In the genomic region with DNA sequence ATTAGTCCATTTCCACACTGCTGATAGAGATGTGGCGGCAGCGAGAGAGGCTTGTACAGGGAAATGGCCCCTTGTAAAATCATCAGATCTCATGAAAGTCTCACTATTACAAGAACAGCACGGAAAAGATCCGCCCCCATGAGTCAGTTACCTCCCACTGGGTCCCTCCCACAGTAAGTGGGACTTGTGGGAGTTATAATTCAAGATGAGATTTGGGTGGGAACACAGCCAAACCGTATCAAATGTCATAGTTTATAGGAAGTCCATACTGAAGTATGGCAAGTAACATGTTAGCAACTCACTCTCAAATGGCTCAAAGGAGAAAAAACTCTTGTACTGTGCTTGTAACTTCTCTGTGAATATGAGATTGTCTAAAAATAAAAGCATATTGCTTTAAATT, we compare ENCODE assay signal across 10 cellular contexts. TPM values are rescaled to one million over a fixed set of nuclear protein-coding genes. Genes with fewer than 3 reads are reported as not detected.
DNase-seq lines count a peak whose midpoint lies in the region; ATAC-seq and TF ChIP-seq lines count a peak whose summit lies in the region.
"Had no signal": no experiment of that assay in that cellular context is flagged by ENCODE, and none has a peak within 500 bp of the region (broad histone marks: within the 10 kb centered on the region; RNA-seq: fewer than 3 reads in every experiment).

No MANE protein-coding gene starts in this region.

- intact Hi-C loops in uterus (cut with DNase I; ENCODE audit: low total_unique reads) = no loop called here
- intact Hi-C loops in body of pancreas (cut with DNase I) = no loop called here
- intact Hi-C loops in gastrocnemius medialis (cut with DNase I; ENCODE audit: low total_unique reads) = no loop called here

- H3K27me3 Mint-ChIP-seq in nephron (ENCODE audit: low read depth) = peaks cover 3% of the 10 kb centered on the region
- H3K27me3 Mint-ChIP-seq: activated CD4-positive, alpha-beta memory T cell treated with anti-CD3 and anti-CD28 coated beads, Interleukin-2, amount 10 ng/mL, durations not matched to agents 7 days and 5 days had no signal

- no peaks in the 10 kb centered on the region for H3K9me3 ChIP-seq in uterus
- H3K9me3 ChIP-seq in body of pancreas = no peaks in the 10 kb centered on the region
- no peaks in the 10 kb centered on the region for H3K9me3 ChIP-seq in gastrocnemius medialis
- H3K9me3 ChIP-seq: ascending aorta had no signal

- no peak for TF ChIP-seq CTCF in NB4 (IDR thresholded peaks at IDR 0.05; ENCODE audit: low read depth, low read length)
- no peak for TF ChIP-seq CTCF in nephron (IDR thresholded peaks at IDR 0.05; ENCODE audit: unreplicated experiment in 3 of 3)
- no peak for TF ChIP-seq CTCF in uterus (IDR thresholded peaks at IDR 0.05)
- TF ChIP-seq CTCF in body of pancreas (IDR thresholded peaks at IDR 0.05) = no peak
- TF ChIP-seq CTCF in gastrocnemius medialis (IDR thresholded peaks at IDR 0.05 in 4 of 5, conservative IDR thresholded peaks at IDR 0.05 in 1 of 5) = no peak

- WGBS in body of pancreas, 2 donors = 78 to 84% methylated on average over 5 of the region's 5 CpGs

- peak overlapping the region; percentile 89 to 93 (median 92) for H3K27ac Mint-ChIP-seq in nephron
- H3K27ac Mint-ChIP-seq: activated CD4-positive, alpha-beta memory T cell treated with anti-CD3 and anti-CD28 coated beads, Interleukin-2, amount 10 ng/mL, durations not matched to agents 7 days and 5 days had no signal

- no peaks in the 10 kb centered on the region for H3K9me3 Mint-ChIP-seq in nephron
- H3K9me3 Mint-ChIP-seq: activated CD4-positive, alpha-beta memory T cell treated with anti-CD3 and anti-CD28 coated beads, Interleukin-2, amount 10 ng/mL, durations not matched to agents 7 days and 5 days had no signal

- H3K27me3 ChIP-seq in uterus (no peaks in the 10 kb centered on the region), body of pancreas (no peaks in the 10 kb centered on the region), gastrocnemius medialis (no peaks in the 10 kb centered on the region)
- H3K27me3 ChIP-seq: ascending aorta had no signal

- in situ Hi-C loops in gastrocnemius medialis (cut with MboI; ENCODE audit: low sequenced_read_pairs in 4 of 4) = no loop called here

- TF ChIP-seq POLR2A in NB4 (IDR thresholded peaks at IDR 0.05; ENCODE audit: extremely low read depth, insufficient read length) (no peak), uterus (IDR thresholded peaks at IDR 0.05) (no peak), body of pancreas (IDR thresholded peaks at IDR 0.05) (no peak), gastrocnemius medialis (IDR thresholded peaks at IDR 0.05) (no peak)

- H3K36me3 Mint-ChIP-seq in nephron (ENCODE audit: low read depth) = peaks cover 51% of the 10 kb centered on the region

- peak overlapping the region in 2 of 3 experiments; percentile 56 to 57 for H3K4me3 Mint-ChIP-seq in nephron
- H3K4me3 Mint-ChIP-seq: activated CD4-positive, alpha-beta memory T cell treated with anti-CD3 and anti-CD28 coated beads, Interleukin-2, amount 10 ng/mL, durations not matched to agents 7 days and 5 days had no signal

- H3K4me3 ChIP-seq in NB4 (ENCODE audit: low read depth, low read length) (no peak overlapping the region), uterus (no peak overlapping the region), body of pancreas (no peak overlapping the region), gastrocnemius medialis (no peak overlapping the region)
- H3K4me3 ChIP-seq: ascending aorta had no signal

- H3K4me1 ChIP-seq in uterus (no peaks in the 10 kb centered on the region), body of pancreas (no peaks in the 10 kb centered on the region), gastrocnemius medialis (no peaks in the 10 kb centered on the region)
- H3K4me1 ChIP-seq: ascending aorta had no signal

- H3K36me3 ChIP-seq in uterus (no peaks in the 10 kb centered on the region), body of pancreas (replicated peaks in 1 of 2; ENCODE audit: insufficient read depth in 1 of 2, low read depth in 2 of 2) (peaks cover 5 to 22% of the 10 kb centered on the region in 2 donors), gastrocnemius medialis (peaks cover 6 to 63% of the 10 kb centered on the region in 2 donors)

- H3K27ac ChIP-seq in uterus (no peak overlapping the region), body of pancreas (no peak overlapping the region), gastrocnemius medialis (no peak overlapping the region)
- H3K27ac ChIP-seq: ascending aorta had no signal

- DNase-seq in ELR (ENCODE audit: low read depth) (peak; percentile 76), NB4 (ENCODE audit: low read depth) (peak; percentile 49), amniotic epithelial cell (ENCODE audit: low read depth) (peak; percentile 76), uterus (no peak), body of pancreas (no peak), gastrocnemius medialis (no peak)
- DNase-seq: activated CD4-positive, alpha-beta memory T cell treated with anti-CD3 and anti-CD28 coated beads, Interleukin-2, amount 10 ng/mL, durations not matched to agents 7 days and 5 days had no signal

- H3K4me1 Mint-ChIP-seq in nephron = peaks cover 24% of the 10 kb centered on the region
- H3K4me1 Mint-ChIP-seq: activated CD4-positive, alpha-beta memory T cell treated with anti-CD3 and anti-CD28 coated beads, Interleukin-2, amount 10 ng/mL, durations not matched to agents 7 days and 5 days had no signal

- no peak for ATAC-seq in GM21526 (IDR thresholded peaks at IDR 0.05; ENCODE audit: low FRiP score, unreplicated experiment)
- no peak for ATAC-seq in body of pancreas
- ATAC-seq in gastrocnemius medialis = no peak

RNA-seq across cellular contexts. Expression of gene FARP2, which starts 56.1 kb away (rescaled TPM):
- total RNA-seq in uterus (10 to 100 TPM; 20.0 to 92.0 (median 40.6) TPM), body of pancreas (10 to 100 TPM; 30.1 to 44.2 TPM), gastrocnemius medialis (10 to 100 TPM; 10.7 to 20.1 (median 13.6) TPM)

Comparison
In these comparisons a context has a peak if more than half of its experiments do, and no peak if none do; other contexts are left out.
1. DNase-seq: peak in ELR (single experiment), NB4 (single experiment) and amniotic epithelial cell (single experiment); none in uterus (0 of 2), body of pancreas (0 of 4) and gastrocnemius medialis (0 of 2).